8 cellular contexts compared by ENCODE assay signal in the genomic region with DNA sequence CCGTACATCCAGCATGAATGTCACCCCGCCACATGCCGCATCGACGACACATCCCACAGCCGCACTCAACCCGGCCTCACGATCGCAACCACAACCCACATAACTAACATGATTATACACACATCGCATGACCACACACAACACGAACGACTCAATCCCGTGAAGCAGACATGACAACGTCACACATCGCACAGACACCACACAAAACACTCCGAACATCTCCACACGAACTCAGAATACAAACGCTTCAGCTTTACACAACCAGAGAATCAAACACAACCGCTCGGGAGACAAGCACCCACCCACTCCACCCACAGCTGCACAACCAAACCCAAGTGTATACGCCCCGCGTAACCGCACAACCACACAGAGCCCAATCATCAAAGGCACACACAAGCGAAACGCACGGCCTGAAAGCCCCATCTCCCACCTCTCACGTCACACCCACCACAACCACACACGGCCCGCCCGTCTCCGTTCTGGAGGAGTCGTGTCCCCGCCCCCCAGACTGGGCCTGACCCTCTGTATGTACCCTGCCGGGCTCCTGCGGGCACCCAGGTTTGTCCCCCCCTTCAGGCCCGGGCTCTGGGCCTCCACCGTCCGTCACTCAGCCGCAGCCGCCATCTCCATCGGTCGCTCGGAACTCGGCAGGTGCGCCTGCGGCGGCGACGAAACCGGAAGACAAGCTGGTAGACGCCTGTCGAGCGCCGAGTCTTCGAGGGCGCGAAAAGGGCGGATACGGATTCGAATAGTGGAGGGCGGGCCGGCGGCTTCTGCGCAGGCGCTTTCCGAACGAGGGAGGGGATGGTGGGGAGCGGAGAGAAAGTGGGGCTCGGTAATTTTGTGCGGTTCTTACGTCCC. TPM values are rescaled to one million over a fixed set of nuclear protein-coding genes. Genes with fewer than 3 reads are reported as not detected.
DNase-seq lines count a peak whose midpoint lies in the region; ATAC-seq, FAIRE-seq and TF ChIP-seq lines count a peak whose summit lies in the region.

A gene (minus strand): TSS at position 646 of the 861 bp plus-strand sequence. CDS start 3,028 bp downstream, outside the sequence.

- H3K4me3 ChIP-seq in GM12864 (ENCODE audit: low read depth, low read length) = peak within 1 kb of the TSS; percentile 72
- peak within 1 kb of the TSS; percentile 64 to 86 (median 79) for H3K4me3 ChIP-seq in pancreas
- peak within 1 kb of the TSS; percentile 42 to 87 (median 79) for H3K4me3 ChIP-seq in thyroid gland (replicated peaks in 1 of 3)

- H3K4me3 Mint-ChIP-seq in activated naive CD8-positive, alpha-beta T cell treated with anti-CD3 and anti-CD28 coated beads, Interleukin-2, amount 50 U/mL, for 24 hours = peak within 1 kb of the TSS; percentile 93

- intact Hi-C loops in Right ventricle myocardium superior (cut with DNase I) = no loop called here
- intact Hi-C loops in pancreas (cut with DNase I) = no loop called here
- intact Hi-C loops in thyroid gland (cut with DNase I) = no loop called here

- H3K4me1 ChIP-seq in pancreas (peaks cover 0 to 13% (median 3%) of the 10 kb centered on the region in 3 donors), thyroid gland (peaks cover 27 to 40% of the 10 kb centered on the region in 2 donors)

- no peak for FAIRE-seq in pancreas (lab: Jason Lieb, UNC)

- TF ChIP-seq CTCF in GM12864 (IDR thresholded peaks at IDR 0.05; ENCODE audit: low read depth, low read length, missing control alignments) = no peak
- TF ChIP-seq CTCF in pancreas (IDR thresholded peaks at IDR 0.05) = no peak
- peak in 1 of 6 experiments; percentile 11 for TF ChIP-seq CTCF in thyroid gland (IDR thresholded peaks at IDR 0.05)

- peaks cover 24% of the 10 kb centered on the region for H3K4me1 Mint-ChIP-seq in activated naive CD8-positive, alpha-beta T cell treated with anti-CD3 and anti-CD28 coated beads, Interleukin-2, amount 50 U/mL, for 24 hours

- H3K27me3 ChIP-seq in pancreas (no peaks in the 10 kb centered on the region), thyroid gland (no peaks in the 10 kb centered on the region)

- H3K9me3 Mint-ChIP-seq in activated naive CD8-positive, alpha-beta T cell treated with anti-CD3 and anti-CD28 coated beads, Interleukin-2, amount 50 U/mL, for 24 hours = no peaks in the 10 kb centered on the region

- TF ChIP-seq POLR2A in thyroid gland (IDR thresholded peaks at IDR 0.05) = peak in 1 of 2 donors; percentile 83

- WGBS in pancreas, 2 donors = 1% methylated on average over 70 to 72 of the region's 72 CpGs
- WGBS in thyroid gland, 2 donors = 0% methylated on average over 52 to 60 of the region's 72 CpGs

- peak; percentile 92 for ATAC-seq in HG02642 (IDR thresholded peaks at IDR 0.05; ENCODE audit: poor library complexity, unreplicated experiment)
- peak; percentile 90 for ATAC-seq in activated naive CD8-positive, alpha-beta T cell treated with anti-CD3 and anti-CD28 coated beads, Interleukin-2, amount 50 U/mL, for 24 hours
- peak; percentile 81 for ATAC-seq in Right ventricle myocardium superior (ENCODE audit: poor library complexity)
- ATAC-seq in pancreas = peak; percentile 93 to 96 (median 96)

- H3K36me3 ChIP-seq in pancreas (peaks cover 0 to 21% (median 0%) of the 10 kb centered on the region in 3 donors), thyroid gland (peaks cover 7 to 10% of the 10 kb centered on the region in 2 donors)

- H3K27ac ChIP-seq in pancreas (peak within 1 kb of the TSS in 3 of 4 donors; percentile 56 to 70 (median 59)), thyroid gland (peak within 1 kb of the TSS; percentile 39 to 84 (median 71))

- DNase-seq in GM12864 (ENCODE audit: low read depth) (peak; percentile 87), NCI-H1105 (lab: John Stamatoyannopoulos, UW) (peak; percentile 82), SW 1271 (lab: John Stamatoyannopoulos, UW) (peak; percentile 94 to 95), Right ventricle myocardium superior (peak; percentile 98), pancreas (peak; percentile 90 to 98 (median 94)), thyroid gland (peak; percentile 94 to 96)
- peak; percentile 95 for DNase-seq in activated naive CD8-positive, alpha-beta T cell treated with anti-CD3 and anti-CD28 coated beads, Interleukin-2, amount 50 U/mL, for 24 hours

- H3K9me3 ChIP-seq in pancreas = no peaks in the 10 kb centered on the region
- H3K9me3 ChIP-seq in thyroid gland = no peaks in the 10 kb centered on the region

- peaks cover 13% of the 10 kb centered on the region for H3K36me3 Mint-ChIP-seq in activated naive CD8-positive, alpha-beta T cell treated with anti-CD3 and anti-CD28 coated beads, Interleukin-2, amount 50 U/mL, for 24 hours (ENCODE audit: low read depth)

- H3K27me3 Mint-ChIP-seq in activated naive CD8-positive, alpha-beta T cell treated with anti-CD3 and anti-CD28 coated beads, Interleukin-2, amount 50 U/mL, for 24 hours = peaks cover 9% of the 10 kb centered on the region

- peak within 1 kb of the TSS; percentile 95 for H3K27ac Mint-ChIP-seq in activated naive CD8-positive, alpha-beta T cell treated with anti-CD3 and anti-CD28 coated beads, Interleukin-2, amount 50 U/mL, for 24 hours

RNA-seq across cellular contexts. Expression of the gene that starts here (rescaled TPM):
- 17.1 TPM for total RNA-seq in Right ventricle myocardium superior
- 10 to 100 TPM in 1 of 6 donors, 1 to 10 TPM in 5; 7.4 to 10.9 (median 9.0) TPM for total RNA-seq in pancreas
- 1 to 10 TPM; 5.7 to 6.5 TPM for polyA plus RNA-seq in pancreas
- 10 to 100 TPM; 45.0 to 56.1 (median 52.0) TPM for total RNA-seq in thyroid gland

Comparison
In these comparisons a context has a peak if more than half of its experiments do, and no peak if none do; other contexts are left out.
1. Peak in every context shown above with its lines: DNase-seq, ATAC-seq, H3K4me3 ChIP-seq and H3K27ac ChIP-seq.